Comparison of ENCODE assay signal across 1 cellular context in genomic region chr1:111214086-111214801, GRCh38.
TF ChIP-seq lines count a peak whose summit lies in the region.

No MANE protein-coding gene starts in this region.

TF ChIP-seq in HepG2, 621 proteins besides CTCF, POLR2A, EP300 and RAD21:
- no peak for TF ChIP-seq FLYWCH1 (CRISPR knock-in tag; IDR thresholded peaks at IDR 0.05)
- peak; percentile 99 for TF ChIP-seq TP53 (CRISPR knock-in tag; conservative IDR thresholded peaks at IDR 0.05)
